13 cellular contexts compared by ENCODE assay signal in genomic region chr1:62230724-62231123, GRCh38. TPM values are rescaled to one million over a fixed set of nuclear protein-coding genes. Genes with fewer than 3 reads are reported as not detected.
A peak's percentile ranks its signal among the peaks of the same experiment; 100 is the strongest.
DNase-seq lines count a peak whose midpoint lies in the region; FAIRE-seq and TF ChIP-seq lines count a peak whose summit lies in the region.
"Had no signal": no experiment of that assay in that cellular context is flagged by ENCODE, and none has a peak within 500 bp of the region (broad histone marks: within the 10 kb centered on the region; RNA-seq: fewer than 3 reads in every experiment).

No MANE protein-coding gene starts in this region.

- H3K4me3 ChIP-seq in bronchial epithelial cell (ENCODE audit: low read depth, low read length): no peak overlapping the region
- H3K4me3 ChIP-seq: K562 had no signal

- H3K36me3 ChIP-seq in bronchial epithelial cell (ENCODE audit: control insufficient read depth, insufficient read depth, low read length): no peaks in the 10 kb centered on the region

- DNase-seq in GM04503 (ENCODE audit: low read depth) (peak; percentile 59), NCI-H146 (lab: John Stamatoyannopoulos, UW) (peak; percentile 75), bronchial epithelial cell (ENCODE audit: low read depth) (peak; percentile 99), non-pigmented ciliary epithelial cell (ENCODE audit: low read depth) (peak; percentile 50), AG08396 (ENCODE audit: low spot score) (no peak), NCI-H2081 treated with DMSO at 0.1 percent for 48 hours (lab: John Stamatoyannopoulos, UW) (no peak), DMS 273 treated with DMSO at 0.1 percent for 48 hours (lab: John Stamatoyannopoulos, UW) (no peak)
- no peak for DNase-seq in activated CD4-positive, CD25-positive, alpha-beta regulatory T cell (lab: John Stamatoyannopoulos, UW)
- DNase-seq: activated CD8-positive, alpha-beta memory T cell treated with anti-CD3 and anti-CD28 coated beads for 24 hours; NCI-H510A had no signal

- FAIRE-seq in bronchial epithelial cell (lab: Jason Lieb, UNC): peak; percentile 100
- FAIRE-seq: K562 had no signal

- no peaks in the 10 kb centered on the region for H3K27me3 ChIP-seq in bronchial epithelial cell (ENCODE audit: control insufficient read depth, insufficient read depth, low read length)

- no peak for TF ChIP-seq CTCF in bronchial epithelial cell (IDR thresholded peaks at IDR 0.05; ENCODE audit: insufficient read depth, low read length, severe bottlenecking)

RNA-seq across cellular contexts. Expression of gene L1TD1, which starts 36.1 kb away (rescaled TPM):
- under 0.01 and 0.13 TPM in 2 replicates for total RNA-seq in bronchial epithelial cell
- total RNA-seq: myocyte, ureter had no signal

Comparison
In these comparisons a context has a peak if more than half of its experiments do, and no peak if none do; other contexts are left out.
1. DNase-seq: peak in GM04503 (single experiment), NCI-H146 (single experiment), bronchial epithelial cell (single experiment) and non-pigmented ciliary epithelial cell (single experiment); none in AG08396 (single experiment), activated CD4-positive, CD25-positive, alpha-beta regulatory T cell (0 of 4), NCI-H2081 treated with DMSO at 0.1 percent for 48 hours (single experiment) and DMS 273 treated with DMSO at 0.1 percent for 48 hours (single experiment).